9 cellular contexts compared by ENCODE assay signal in the genomic region with DNA sequence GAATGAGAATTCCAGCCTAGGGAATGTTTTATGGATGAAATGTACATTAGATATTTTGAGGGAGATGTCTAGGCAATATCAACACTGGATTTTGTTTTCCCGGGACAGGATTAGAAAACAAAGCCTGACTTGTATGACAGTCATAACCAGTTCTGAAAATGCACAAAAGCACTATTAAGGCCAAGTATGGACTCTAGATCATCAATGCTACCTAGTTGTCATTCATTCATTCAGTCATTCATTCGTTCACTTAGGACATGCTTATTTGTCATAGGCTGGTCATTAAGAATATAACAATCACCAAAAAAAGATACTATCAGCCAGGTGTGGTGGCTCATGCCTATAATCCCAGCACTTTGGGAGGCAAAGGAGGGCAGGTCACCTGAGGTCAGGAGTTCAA.
"Had no signal": no experiment of that assay in that cellular context is flagged by ENCODE, and none has a peak within 500 bp of the region (broad histone marks: within the 10 kb centered on the region; RNA-seq: fewer than 3 reads in every experiment).

No MANE protein-coding gene starts in this region.

- H3K4me1 ChIP-seq: HAP-1 had no signal

- DNase-seq: GM23248, GOT3, H7, HFFc6, IMR-90, KBM-7 had no signal

- H3K9me3 ChIP-seq: HAP-1 had no signal

- H2AFZ ChIP-seq: GM23248 had no signal

- H3K27ac ChIP-seq: GM23248 had no signal

- ATAC-seq: HCT116 had no signal

- FAIRE-seq: HTR-8/SVneo had no signal

- H3K4me3 ChIP-seq: GM23248, HAP-1 had no signal

- H3K36me3 ChIP-seq: HAP-1 had no signal

- H3K9ac ChIP-seq: GM23248 had no signal
